Comparison of ENCODE assay signal across 8 cellular contexts in genomic region chr9:71237051-71237450, GRCh38.
"Had no signal": no experiment of that assay in that cellular context is flagged by ENCODE, and none has a peak within 500 bp of the region (broad histone marks: within the 10 kb centered on the region; RNA-seq: fewer than 3 reads in every experiment).

No MANE protein-coding gene starts in this region.

- ATAC-seq: GM12878 had no signal

- DNase-seq: GDM1, GF-D8 had no signal

- FAIRE-seq: G401.6, GM12878, GM12891, GM12892, GM18507, GM19239 had no signal

- H3K4me3 ChIP-seq: GM12878 had no signal
